19 cellular contexts compared by ENCODE assay signal in genomic region chr5:16037121-16037520, GRCh38.
DNase-seq lines count a peak whose midpoint lies in the region; TF ChIP-seq lines count a peak whose summit lies in the region.
"Had no signal": no experiment of that assay in that cellular context is flagged by ENCODE, and none has a peak within 500 bp of the region (broad histone marks: within the 10 kb centered on the region; RNA-seq: fewer than 3 reads in every experiment).

No MANE protein-coding gene starts in this region.

- H3K4me1 ChIP-seq in adrenal gland (replicated peaks in 1 of 2) = no peaks in the 10 kb centered on the region
- H3K4me1 ChIP-seq in right atrium auricular region = no peaks in the 10 kb centered on the region
- H3K4me1 ChIP-seq: BLaER1 had no signal

- no peak for TF ChIP-seq POLR2A in adrenal gland (IDR thresholded peaks at IDR 0.05)

- H3K27ac ChIP-seq in adrenal gland = no peak overlapping the region
- no peak overlapping the region for H3K27ac ChIP-seq in right atrium auricular region
- H3K27ac ChIP-seq: 22Rv1, BLaER1 had no signal

- no peak for TF ChIP-seq CTCF in adrenal gland (IDR thresholded peaks at IDR 0.05)
- no peak for TF ChIP-seq CTCF in right atrium auricular region (IDR thresholded peaks at IDR 0.05)

- H3K27me3 ChIP-seq in adrenal gland = no peaks in the 10 kb centered on the region
- no peaks in the 10 kb centered on the region for H3K27me3 ChIP-seq in right atrium auricular region
- H3K27me3 ChIP-seq: BLaER1 had no signal

- no peaks in the 10 kb centered on the region for H3K4me1 Mint-ChIP-seq in activated naive CD8-positive, alpha-beta T cell treated with anti-CD3 and anti-CD28 coated beads for 36 hours
- H3K4me1 Mint-ChIP-seq: CD8-positive, alpha-beta memory T cell; IgD-negative memory B cell had no signal

- H3K9me3 Mint-ChIP-seq in activated naive CD8-positive, alpha-beta T cell treated with anti-CD3 and anti-CD28 coated beads for 36 hours = no peaks in the 10 kb centered on the region
- H3K9me3 Mint-ChIP-seq: HFFc6 had no signal

- WGBS in adrenal gland, 4 donors = 44 to 61% (median 48%) methylated on average over 3 of the region's 3 CpGs

- H3K36me3 ChIP-seq in adrenal gland (replicated peaks in 1 of 2) (no peaks in the 10 kb centered on the region), right atrium auricular region (no peaks in the 10 kb centered on the region)
- H3K36me3 ChIP-seq: BLaER1 had no signal

- H3K27me3 Mint-ChIP-seq in activated naive CD8-positive, alpha-beta T cell treated with anti-CD3 and anti-CD28 coated beads for 36 hours = no peaks in the 10 kb centered on the region
- H3K27me3 Mint-ChIP-seq: CD8-positive, alpha-beta memory T cell; IgD-negative memory B cell had no signal

- H3K4me3 ChIP-seq in adrenal gland (no peak overlapping the region), right atrium auricular region (no peak overlapping the region)
- H3K4me3 ChIP-seq: BLaER1 had no signal

- H3K9me3 ChIP-seq in adrenal gland (replicated peaks in 1 of 3) (no peaks in the 10 kb centered on the region), right atrium auricular region (no peaks in the 10 kb centered on the region)
- H3K9me3 ChIP-seq: BLaER1 had no signal

- no peak overlapping the region for H3K27ac Mint-ChIP-seq in activated naive CD8-positive, alpha-beta T cell treated with anti-CD3 and anti-CD28 coated beads for 36 hours
- H3K27ac Mint-ChIP-seq: HFFc6, IgD-negative memory B cell had no signal

- DNase-seq in DMS53 (lab: John Stamatoyannopoulos, UW) = peak; percentile 9
- no peak for DNase-seq in DMS53 treated with DMSO at 0.1 percent for 48 hours (lab: John Stamatoyannopoulos, UW; ENCODE audit: unreplicated experiment)
- peak in 4 of 7 donors; percentile 18 to 31 (median 22) for DNase-seq in adrenal gland
- peak; percentile 1 for DNase-seq in glomerular visceral epithelial cell (ENCODE audit: extremely low spot score)
- DNase-seq in hepatic stellate cell (ENCODE audit: low spot score) = no peak
- DNase-seq in COLO668 (lab: John Stamatoyannopoulos, UW; ENCODE audit: unreplicated experiment) = no peak
- DNase-seq in right atrium auricular region (ENCODE audit: low spot score) = no peak
- no peak for DNase-seq in activated naive CD8-positive, alpha-beta T cell treated with anti-CD3 and anti-CD28 coated beads for 36 hours
- DNase-seq: AML-193; Calu3; CD8-positive, alpha-beta memory T cell; DND-41; GF-D8; HCEC 1CT; HFFc6; KG1 had no signal

- H3K36me3 Mint-ChIP-seq in activated naive CD8-positive, alpha-beta T cell treated with anti-CD3 and anti-CD28 coated beads for 36 hours = no peaks in the 10 kb centered on the region
- H3K36me3 Mint-ChIP-seq: CD8-positive, alpha-beta memory T cell; IgD-negative memory B cell had no signal

- intact Hi-C loops in adrenal gland (cut with DNase I) = no loop called here

- H3K4me3 Mint-ChIP-seq in activated naive CD8-positive, alpha-beta T cell treated with anti-CD3 and anti-CD28 coated beads for 36 hours = no peak overlapping the region
- H3K4me3 Mint-ChIP-seq: CD8-positive, alpha-beta memory T cell; HFFc6; IgD-negative memory B cell had no signal

Comparison
In these comparisons a context has a peak if more than half of its experiments do, and no peak if none do; other contexts are left out.
1. DNase-seq: peak in DMS53 (single experiment), adrenal gland (4 of 7) and glomerular visceral epithelial cell (single experiment); none in DMS53 treated with DMSO at 0.1 percent for 48 hours (single experiment), hepatic stellate cell (single experiment), COLO668 (single experiment), right atrium auricular region (single experiment) and activated naive CD8-positive, alpha-beta T cell treated with anti-CD3 and anti-CD28 coated beads for 36 hours (single experiment).